ENCODE assay signal across 14 cellular contexts in genomic region chr5:157696154-157696553, GRCh38. TPM values are rescaled to one million over a fixed set of nuclear protein-coding genes. Genes with fewer than 3 reads are reported as not detected.
"Had no signal": no experiment of that assay in that cellular context is flagged by ENCODE, and none has a peak within 500 bp of the region (broad histone marks: within the 10 kb centered on the region; RNA-seq: fewer than 3 reads in every experiment).

No MANE protein-coding gene starts in this region.

RNA-seq across cellular contexts. Expression of gene C5orf52, which starts 24.8 kb away (rescaled TPM):
- total RNA-seq: activated B cell treated with CpG ODN at 0.5 μM for 24 hours; activated CD4-positive, alpha-beta memory T cell treated with anti-CD3 and anti-CD28 coated beads for 36 hours; activated CD4-positive, alpha-beta memory T cell treated with anti-CD3 and anti-CD28 coated beads, Interleukin-2, amount 10 ng/mL, durations not matched to agents 7 days and 5 days; activated CD4-positive, alpha-beta T cell treated with anti-CD3 and anti-CD28 coated beads for 36 hours; activated CD4-positive, alpha-beta T cell treated with anti-CD3 and anti-CD28 coated beads, Interleukin-2, amount 10 ng/mL, durations not matched to agents 7 days and 5 days; activated CD8-positive, alpha-beta memory T cell treated with anti-CD3 and anti-CD28 coated beads for 36 hours; activated CD8-positive, alpha-beta T cell treated with anti-CD3 and anti-CD28 coated beads for 36 hours; activated CD8-positive, alpha-beta T cell treated with anti-CD3 and anti-CD28 coated beads, Interleukin-2, amount 10 ng/mL, durations not matched to agents 7 days and 5 days; T-cell; T-helper 1 cell treated with Interleukin-12 subunit alpha and Interleukin-12 subunit beta and Interleukin-4 antibody, amounts not matched to agents 30 ng/mL and 1 ng/mL, for 36 hours; T-helper 17 cell; T-helper 2 cell treated with Interferon-gamma antibody and Interleukin-4, amounts not matched to agents 100 ng/mL and 5 ng/mL, for 36 hours; WTC11 had no signal

RNA-seq across cellular contexts. Expression of gene SOX30, which starts 43.9 kb away (rescaled TPM):
- total RNA-seq: activated CD4-positive, alpha-beta T cell treated with anti-CD3 and anti-CD28 coated beads, Interleukin-2, amount 10 ng/mL, durations not matched to agents 24 days and 14 days had no signal
